In the genomic region with DNA sequence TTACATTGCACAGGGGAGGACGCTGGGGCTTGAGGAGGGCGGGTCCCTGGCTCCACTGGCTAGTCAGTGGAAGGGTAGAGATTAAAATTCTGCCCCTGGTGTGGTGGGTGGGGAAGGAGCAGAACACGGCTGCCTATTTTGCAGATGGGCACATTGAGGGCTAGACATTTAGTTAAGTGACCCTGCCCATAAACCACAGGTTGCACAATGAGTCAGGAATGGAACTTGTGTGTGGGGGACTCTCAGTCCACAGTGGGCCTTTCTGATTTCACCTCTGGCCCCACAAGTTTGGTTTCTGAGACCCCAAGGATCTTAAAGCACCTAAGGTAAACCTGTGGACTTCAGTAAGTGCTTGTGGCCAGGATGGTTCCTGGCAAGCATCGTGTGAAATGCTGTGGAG, we compare ENCODE assay signal across 14 cellular contexts. TPM values are rescaled to one million over a fixed set of nuclear protein-coding genes. Genes with fewer than 3 reads are reported as not detected.
DNase-seq lines count a peak whose midpoint lies in the region; ATAC-seq and TF ChIP-seq lines count a peak whose summit lies in the region.
"Had no signal": no experiment of that assay in that cellular context is flagged by ENCODE, and none has a peak within 500 bp of the region (broad histone marks: within the 10 kb centered on the region; RNA-seq: fewer than 3 reads in every experiment).

No MANE protein-coding gene starts in this region.

- peak in 1 of 2 donors; percentile 0 for ATAC-seq in activated naive CD4-positive, alpha-beta T cell treated with anti-CD3 and anti-CD28 coated beads, Interleukin-2, amount 50 U/mL, for 72 hours
- no peak for ATAC-seq in effector memory CD8-positive, alpha-beta T cell (replicated peaks)
- ATAC-seq in GM19328 (IDR thresholded peaks at IDR 0.05; ENCODE audit: unreplicated experiment): no peak
- ATAC-seq: A549, K562 had no signal

- no peaks in the 10 kb centered on the region for H3K27me3 Mint-ChIP-seq in effector memory CD8-positive, alpha-beta T cell
- no peaks in the 10 kb centered on the region for H3K27me3 Mint-ChIP-seq in stimulated activated naive CD8-positive, alpha-beta T cell treated with anti-CD3 and anti-CD28 coated beads, Interleukin-15, Interleukin-2, amounts not matched to agents 100 ng/mL and 50 ng/mL, for 24 hours
- H3K27me3 Mint-ChIP-seq in type B pancreatic cell: peaks cover 33% of the 10 kb centered on the region

- in situ Hi-C loops in GM13976 (cut with MboI; ENCODE audit: low sequenced_read_pairs, unreplicated experiment): no loop called here

- H3K27ac Mint-ChIP-seq in activated naive CD4-positive, alpha-beta T cell treated with anti-CD3 and anti-CD28 coated beads, Interleukin-2, amount 50 U/mL, for 72 hours: peak overlapping the region; percentile 6 to 89
- peak overlapping the region; percentile 77 to 100 for H3K27ac Mint-ChIP-seq in effector memory CD8-positive, alpha-beta T cell
- peak overlapping the region; percentile 65 for H3K27ac Mint-ChIP-seq in stimulated activated naive CD8-positive, alpha-beta T cell treated with anti-CD3 and anti-CD28 coated beads, Interleukin-15, Interleukin-2, amounts not matched to agents 100 ng/mL and 50 ng/mL, for 24 hours
- no peak overlapping the region for H3K27ac Mint-ChIP-seq in type B pancreatic cell

- H3K9me3 Mint-ChIP-seq in activated naive CD4-positive, alpha-beta T cell treated with anti-CD3 and anti-CD28 coated beads, Interleukin-2, amount 50 U/mL, for 72 hours: no peaks in the 10 kb centered on the region
- no peaks in the 10 kb centered on the region for H3K9me3 Mint-ChIP-seq in effector memory CD8-positive, alpha-beta T cell
- H3K9me3 Mint-ChIP-seq in stimulated activated naive CD8-positive, alpha-beta T cell treated with anti-CD3 and anti-CD28 coated beads, Interleukin-15, Interleukin-2, amounts not matched to agents 100 ng/mL and 50 ng/mL, for 24 hours: no peaks in the 10 kb centered on the region
- H3K9me3 Mint-ChIP-seq in type B pancreatic cell: no peaks in the 10 kb centered on the region

- peak overlapping the region; percentile 31 to 77 for H3K4me3 Mint-ChIP-seq in effector memory CD8-positive, alpha-beta T cell
- peak overlapping the region; percentile 28 for H3K4me3 Mint-ChIP-seq in stimulated activated naive CD8-positive, alpha-beta T cell treated with anti-CD3 and anti-CD28 coated beads, Interleukin-15, Interleukin-2, amounts not matched to agents 100 ng/mL and 50 ng/mL, for 24 hours
- no peak overlapping the region for H3K4me3 Mint-ChIP-seq in type B pancreatic cell

- TF ChIP-seq CTCF in GM13976 (IDR thresholded peaks at IDR 0.05; ENCODE audit: borderline replicate concordance, control extremely low read depth, extremely low read depth, insufficient read depth, missing control alignments): no peak
- TF ChIP-seq CTCF in type B pancreatic cell (conservative IDR thresholded peaks at IDR 0.05): no peak

- no peak for DNase-seq in activated naive CD4-positive, alpha-beta T cell treated with anti-CD3 and anti-CD28 coated beads, Interleukin-2, amount 50 U/mL, for 72 hours (ENCODE audit: low spot score in 2 of 2)
- DNase-seq in activated naive CD4-positive, alpha-beta T cell (lab: John Stamatoyannopoulos, UW): no peak
- DNase-seq in GM13976 (ENCODE audit: low spot score) (peak; percentile 50), type B pancreatic cell (ENCODE audit: extremely low spot score, unreplicated experiment) (no peak), GF-D8 (lab: John Stamatoyannopoulos, UW) (no peak)
- no peak for DNase-seq in effector memory CD8-positive, alpha-beta T cell
- DNase-seq: NCI-H1092 treated with DMSO at 0.1 percent for 48 hours, NCI-H1694, NCI-H748 treated with DMSO at 0.1 percent for 48 hours, PC-9 had no signal

- peaks cover 59 to 75% of the 10 kb centered on the region in 2 donors for H3K4me1 Mint-ChIP-seq in effector memory CD8-positive, alpha-beta T cell (ENCODE audit: low read depth in 2 of 2)
- H3K4me1 Mint-ChIP-seq in stimulated activated naive CD8-positive, alpha-beta T cell treated with anti-CD3 and anti-CD28 coated beads, Interleukin-15, Interleukin-2, amounts not matched to agents 100 ng/mL and 50 ng/mL, for 24 hours (ENCODE audit: low read depth): peaks cover 73% of the 10 kb centered on the region
- H3K4me1 Mint-ChIP-seq in type B pancreatic cell (ENCODE audit: unreplicated experiment): peaks cover 20% of the 10 kb centered on the region

- peaks cover 0 to 8% of the 10 kb centered on the region in 2 donors for H3K36me3 Mint-ChIP-seq in activated naive CD4-positive, alpha-beta T cell treated with anti-CD3 and anti-CD28 coated beads, Interleukin-2, amount 50 U/mL, for 72 hours
- H3K36me3 Mint-ChIP-seq in effector memory CD8-positive, alpha-beta T cell (ENCODE audit: insufficient read depth): peaks cover 59% of the 10 kb centered on the region
- no peaks in the 10 kb centered on the region for H3K36me3 Mint-ChIP-seq in stimulated activated naive CD8-positive, alpha-beta T cell treated with anti-CD3 and anti-CD28 coated beads, Interleukin-15, Interleukin-2, amounts not matched to agents 100 ng/mL and 50 ng/mL, for 24 hours (ENCODE audit: low read depth)
- no peaks in the 10 kb centered on the region for H3K36me3 Mint-ChIP-seq in type B pancreatic cell

RNA-seq across cellular contexts. Expression of gene CCDC167, which starts 22.0 kb away (rescaled TPM):
- 10 to 100 TPM; 53.3 to 68.6 TPM for total RNA-seq in activated naive CD4-positive, alpha-beta T cell treated with anti-CD3 and anti-CD28 coated beads, Interleukin-2, amount 50 U/mL, for 72 hours
- 28.1 and 38.3 TPM in 2 replicates for total RNA-seq in type B pancreatic cell (ENCODE audit: low replicate concordance)
